9 cellular contexts compared by ENCODE assay signal in the genomic region with DNA sequence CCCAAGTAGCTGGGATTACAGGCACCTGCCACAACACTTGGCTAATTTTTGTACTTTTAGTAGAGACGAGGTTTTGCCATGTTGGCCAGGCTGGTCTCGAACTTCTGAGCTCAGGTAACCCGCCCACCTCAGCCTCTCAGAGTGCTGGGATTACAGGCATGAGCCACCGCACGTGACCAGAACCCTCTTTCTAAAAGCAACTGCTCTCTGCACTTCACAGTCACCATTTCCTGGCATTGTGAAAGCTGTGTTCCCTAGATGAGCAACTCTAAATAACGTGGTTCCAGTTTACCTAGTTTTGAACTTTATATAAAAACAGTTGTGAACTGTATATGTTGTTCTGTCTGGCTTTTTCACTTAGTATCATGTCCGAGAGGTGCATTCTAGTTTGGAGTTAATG.
DNase-seq lines count a peak whose midpoint lies in the region; ATAC-seq and TF ChIP-seq lines count a peak whose summit lies in the region.
"Had no signal": no experiment of that assay in that cellular context is flagged by ENCODE, and none has a peak within 500 bp of the region (broad histone marks: within the 10 kb centered on the region; RNA-seq: fewer than 3 reads in every experiment).

No MANE protein-coding gene starts in this region.

- no peak for TF ChIP-seq EP300 in gastroesophageal sphincter (IDR thresholded peaks at IDR 0.05)

- no peak overlapping the region for H3K4me3 Mint-ChIP-seq in activated CD4-positive, alpha-beta memory T cell treated with anti-CD3 and anti-CD28 coated beads for 36 hours

- peaks cover 10% of the 10 kb centered on the region for H3K4me1 Mint-ChIP-seq in activated CD4-positive, alpha-beta memory T cell treated with anti-CD3 and anti-CD28 coated beads for 36 hours (ENCODE audit: low read depth)

- POLR2A ChIA-PET in activated CD4-positive, alpha-beta memory T cell treated with anti-CD3 and anti-CD28 coated beads for 36 hours (lab: Charles Lee) = interaction anchor here (1.2 kb wide), 1 partner anchor 11 kb away, joined by 4 read pairs; no protein-coding TSS in a partner anchor

- WGBS in gastroesophageal sphincter (ENCODE audit: low coverage in 1 of 2), 2 donors = 66 to 81% methylated on average over 2 to 7 of the region's 7 CpGs

- no peak overlapping the region for H3K27ac ChIP-seq in gastroesophageal sphincter

- H3K36me3 ChIP-seq in gastroesophageal sphincter = no peaks in the 10 kb centered on the region

- peak; percentile 54 for DNase-seq in stimulated activated CD4-positive, alpha-beta T cell treated with anti-CD3 and anti-CD28 coated beads, Interleukin-15, amount 100 ng/mL, for 24 hours
- DNase-seq in stimulated activated CD4-positive, alpha-beta T cell treated with anti-CD3 and anti-CD28 coated beads, Interleukin-12 subunit alpha, Interleukin-12 subunit beta, amount 100 ng/mL, for 4 hours = no peak
- DNase-seq in activated CD4-positive, alpha-beta memory T cell treated with anti-CD3 and anti-CD28 coated beads for 36 hours = peak; percentile 72
- peak; percentile 8 for DNase-seq in fibroblast of the aortic adventitia (ENCODE audit: low read depth)
- DNase-seq in NK-92 (lab: John Stamatoyannopoulos, UW; ENCODE audit: unreplicated experiment) = no peak
- DNase-seq in cardiac septum (ENCODE audit: low spot score) = no peak
- DNase-seq in middle frontal gyrus (ENCODE audit: extremely low spot score, low spot score) = no peak
- DNase-seq: effector CD8-positive, alpha-beta T cell had no signal

- H3K27ac Mint-ChIP-seq in activated CD4-positive, alpha-beta memory T cell treated with anti-CD3 and anti-CD28 coated beads for 36 hours = peak overlapping the region; percentile 73

- no peaks in the 10 kb centered on the region for H3K9me3 ChIP-seq in gastroesophageal sphincter

- TF ChIP-seq CTCF in fibroblast of the aortic adventitia (IDR thresholded peaks at IDR 0.05; ENCODE audit: insufficient read depth, low read length) = no peak
- no peak for TF ChIP-seq CTCF in gastroesophageal sphincter (IDR thresholded peaks at IDR 0.05)

- no peaks in the 10 kb centered on the region for H3K36me3 Mint-ChIP-seq in activated CD4-positive, alpha-beta memory T cell treated with anti-CD3 and anti-CD28 coated beads for 36 hours

- H3K27me3 ChIP-seq in gastroesophageal sphincter = no peaks in the 10 kb centered on the region

- no peaks in the 10 kb centered on the region for H3K9me3 Mint-ChIP-seq in activated CD4-positive, alpha-beta memory T cell treated with anti-CD3 and anti-CD28 coated beads for 36 hours

- TF ChIP-seq POLR2A in gastroesophageal sphincter (IDR thresholded peaks at IDR 0.05) = no peak

- H3K4me3 ChIP-seq in fibroblast of the aortic adventitia (ENCODE audit: low read depth, low read length) (no peak overlapping the region), gastroesophageal sphincter (no peak overlapping the region)

- ATAC-seq in gastroesophageal sphincter = no peak

- intact Hi-C loops in activated CD4-positive, alpha-beta memory T cell treated with anti-CD3 and anti-CD28 coated beads for 36 hours (cut with micrococcal nuclease) = no loop called here
- intact Hi-C loops in cardiac septum (cut with DNase I) = no loop called here

- CTCF ChIA-PET in activated CD4-positive, alpha-beta memory T cell treated with anti-CD3 and anti-CD28 coated beads for 36 hours (lab: Charles Lee) = interaction anchor here (0.6 to 1.1 kb wide), 2 partner anchors 9 to 296 kb away, joined by 4 read pairs; no protein-coding TSS in a partner anchor

- no peaks in the 10 kb centered on the region for H3K27me3 Mint-ChIP-seq in activated CD4-positive, alpha-beta memory T cell treated with anti-CD3 and anti-CD28 coated beads for 36 hours

- H3K4me1 ChIP-seq in gastroesophageal sphincter = peaks cover 0 to 16% (median 0%) of the 10 kb centered on the region in 3 donors

Comparison
In these comparisons a context has a peak if more than half of its experiments do, and no peak if none do; other contexts are left out.
1. DNase-seq: peak in stimulated activated CD4-positive, alpha-beta T cell treated with anti-CD3 and anti-CD28 coated beads, Interleukin-15, amount 100 ng/mL, for 24 hours (single experiment), activated CD4-positive, alpha-beta memory T cell treated with anti-CD3 and anti-CD28 coated beads for 36 hours (single experiment) and fibroblast of the aortic adventitia (single experiment); none in stimulated activated CD4-positive, alpha-beta T cell treated with anti-CD3 and anti-CD28 coated beads, Interleukin-12 subunit alpha, Interleukin-12 subunit beta, amount 100 ng/mL, for 4 hours (single experiment), NK-92 (single experiment), cardiac septum (single experiment) and middle frontal gyrus (single experiment).